ENCODE assay signal across 1 cellular context in the genomic region with DNA sequence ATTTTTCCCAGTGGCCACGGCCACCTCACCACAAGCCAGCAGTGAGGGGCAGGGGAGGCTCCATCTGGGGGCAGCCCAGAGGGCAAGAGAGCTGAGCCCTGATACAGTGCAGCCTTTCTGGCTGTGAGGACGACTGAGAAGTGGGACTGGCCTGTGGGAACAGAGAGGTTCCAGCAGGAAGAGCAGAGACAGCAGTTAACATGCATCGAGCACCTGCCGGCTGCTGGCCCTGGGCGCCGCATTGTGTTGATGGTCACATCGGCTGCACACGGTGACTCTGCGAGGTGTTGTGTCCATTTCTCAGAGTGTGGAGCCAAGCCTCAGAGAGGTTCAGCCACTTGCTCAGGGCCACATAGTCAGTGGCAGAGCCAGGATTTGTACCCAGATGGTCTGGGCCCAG.
A peak's percentile ranks its signal among the peaks of the same experiment; 100 is the strongest.
TF ChIP-seq lines count a peak whose summit lies in the region.

No MANE protein-coding gene starts in this region.

TF ChIP-seq in HepG2, 621 proteins besides CTCF, POLR2A, EP300 and RAD21:
- TF ChIP-seq ATAD3A (CRISPR knock-in tag; IDR thresholded peaks at IDR 0.05) (0 out of 2 replicates have a peak, but pooled peaks have one; percentile 9), AGO1 (IDR thresholded peaks at IDR 0.05; ENCODE audit: low read depth, low read length, poor library complexity, severe bottlenecking) (peak; percentile 25), ZNF432 (CRISPR knock-in tag; IDR thresholded peaks at IDR 0.05; ENCODE audit: borderline replicate concordance) (peak; percentile 46; the same call in 1 of the 2 replicates), ZNF614 (CRISPR knock-in tag; IDR thresholded peaks at IDR 0.05; ENCODE audit: borderline replicate concordance) (0 out of 2 replicates have a peak, but pooled peaks have one; percentile 5), PHF20 (CRISPR knock-in tag; IDR thresholded peaks at IDR 0.05) (0 out of 2 replicates have a peak, but pooled peaks have one; percentile 3), MATR3 (CRISPR knock-in tag; IDR thresholded peaks at IDR 0.05) (no peak), ZNF768 (CRISPR knock-in tag; IDR thresholded peaks at IDR 0.05) (peak; percentile 93), ZNF629 (CRISPR knock-in tag; conservative IDR thresholded peaks at IDR 0.05) (peak; percentile 75; the same call in 1 of the 2 replicates), ETV5 (CRISPR knock-in tag; IDR thresholded peaks at IDR 0.05; ENCODE audit: borderline replicate concordance) (0 out of 2 replicates have a peak, but pooled peaks have one; percentile 12), ZNF737 (CRISPR knock-in tag; IDR thresholded peaks at IDR 0.05; ENCODE audit: borderline replicate concordance) (0 out of 2 replicates have a peak, but pooled peaks have one; percentile 40), EED (CRISPR knock-in tag; IDR thresholded peaks at IDR 0.05) (0 out of 2 replicates have a peak, but pooled peaks have one; percentile 34), HES4 (CRISPR knock-in tag; IDR thresholded peaks at IDR 0.05; ENCODE audit: borderline replicate concordance) (0 out of 2 replicates have a peak, but pooled peaks have one; percentile 25), EZH2 (conservative IDR thresholded peaks at IDR 0.05; ENCODE audit: low read depth, low read length) (no peak), CREM (IDR thresholded peaks at IDR 0.05) (no peak), CREM (CRISPR knock-in tag; IDR thresholded peaks at IDR 0.05) (no peak), KAT7 (CRISPR knock-in tag; IDR thresholded peaks at IDR 0.05; ENCODE audit: borderline replicate concordance) (no peak), NRL (CRISPR knock-in tag; IDR thresholded peaks at IDR 0.05; ENCODE audit: borderline replicate concordance) (0 out of 2 replicates have a peak, but pooled peaks have one; percentile 22), REXO4 (CRISPR knock-in tag; IDR thresholded peaks at IDR 0.05; ENCODE audit: borderline replicate concordance) (no peak), ZFP41 (CRISPR knock-in tag; IDR thresholded peaks at IDR 0.05; ENCODE audit: borderline replicate concordance) (peak; percentile 17; the same call in 1 of the 2 replicates), FOXK1 (CRISPR knock-in tag; IDR thresholded peaks at IDR 0.05; ENCODE audit: borderline replicate concordance, low read depth) (peak; percentile 1; the same call in 1 of the 2 replicates)
- TF ChIP-seq, protein P1, sequence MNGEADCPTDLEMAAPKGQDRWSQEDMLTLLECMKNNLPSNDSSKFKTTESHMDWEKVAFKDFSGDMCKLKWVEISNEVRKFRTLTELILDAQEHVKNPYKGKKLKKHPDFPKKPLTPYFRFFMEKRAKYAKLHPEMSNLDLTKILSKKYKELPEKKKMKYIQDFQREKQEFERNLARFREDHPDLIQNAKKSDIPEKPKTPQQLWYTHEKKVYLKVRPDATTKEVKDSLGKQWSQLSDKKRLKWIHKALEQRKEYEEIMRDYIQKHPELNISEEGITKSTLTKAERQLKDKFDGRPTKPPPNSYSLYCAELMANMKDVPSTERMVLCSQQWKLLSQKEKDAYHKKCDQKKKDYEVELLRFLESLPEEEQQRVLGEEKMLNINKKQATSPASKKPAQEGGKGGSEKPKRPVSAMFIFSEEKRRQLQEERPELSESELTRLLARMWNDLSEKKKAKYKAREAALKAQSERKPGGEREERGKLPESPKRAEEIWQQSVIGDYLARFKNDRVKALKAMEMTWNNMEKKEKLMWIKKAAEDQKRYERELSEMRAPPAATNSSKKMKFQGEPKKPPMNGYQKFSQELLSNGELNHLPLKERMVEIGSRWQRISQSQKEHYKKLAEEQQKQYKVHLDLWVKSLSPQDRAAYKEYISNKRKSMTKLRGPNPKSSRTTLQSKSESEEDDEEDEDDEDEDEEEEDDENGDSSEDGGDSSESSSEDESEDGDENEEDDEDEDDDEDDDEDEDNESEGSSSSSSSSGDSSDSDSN (CRISPR knock-in tag; IDR thresholded peaks at IDR 0.05): peak; percentile 11; the same call in 1 of the 2 replicates
